ENCODE assay signal across 10 cellular contexts in genomic region chrX:101430457-101431078, GRCh38. TPM values are rescaled to one million over a fixed set of nuclear protein-coding genes. Genes with fewer than 3 reads are reported as not detected.
DNase-seq lines count a peak whose midpoint lies in the region; ATAC-seq lines count a peak whose summit lies in the region.
"Had no signal": no experiment of that assay in that cellular context is flagged by ENCODE, and none has a peak within 500 bp of the region (broad histone marks: within the 10 kb centered on the region; RNA-seq: fewer than 3 reads in every experiment).

No MANE protein-coding gene starts in this region.

- intact Hi-C loops in right cardiac atrium (cut with DNase I), result no loop called here

- H3K27ac ChIP-seq in right cardiac atrium (ENCODE audit: low read length), result no peak overlapping the region

- no peak overlapping the region for H3K4me3 ChIP-seq in right cardiac atrium (ENCODE audit: low read length)

- DNase-seq in H4 (ENCODE audit: low spot score) (peak; percentile 30), foreskin melanocyte (peak; percentile 59), right cardiac atrium (no peak), NCI-H2227 (lab: John Stamatoyannopoulos, UW; ENCODE audit: unreplicated experiment) (no peak), NCI-H774 (lab: John Stamatoyannopoulos, UW) (no peak), NCI-H1930 (lab: John Stamatoyannopoulos, UW) (no peak)
- DNase-seq: NCI-H526 had no signal

- ATAC-seq in GM18520 (IDR thresholded peaks at IDR 0.05; ENCODE audit: unreplicated experiment) (peak; percentile 96), HG03575 (IDR thresholded peaks at IDR 0.05; ENCODE audit: extremely low read depth, insufficient number of reproducible peaks, low FRiP score, unreplicated experiment) (peak; percentile 89), right cardiac atrium (no peak)

- H3K27me3 ChIP-seq in right cardiac atrium (ENCODE audit: control insufficient read depth, insufficient read depth), result no peaks in the 10 kb centered on the region

- H3K9me3 ChIP-seq in right cardiac atrium (ENCODE audit: control insufficient read depth, low read length), result no peaks in the 10 kb centered on the region

- H3K4me1 ChIP-seq in right cardiac atrium (ENCODE audit: control insufficient read depth, insufficient read depth, low read length), result no peaks in the 10 kb centered on the region

- 100% methylated on average over 2 of the region's 2 CpGs for WGBS in right cardiac atrium

RNA-seq across cellular contexts. Expression of gene HNRNPH2, which starts 22.5 kb away (rescaled TPM):
- 64.1 and 82.3 TPM in 2 replicates for total RNA-seq in H4 (2014; rRNA removed; shearing (Covaris generic))
- 10 to 100 TPM; 54.6 to 69.4 (median 58.8) TPM for total RNA-seq in right cardiac atrium
- 53.3 TPM for polyA plus RNA-seq in right cardiac atrium

RNA-seq across cellular contexts. Expression of gene GLA, which starts 22.8 kb away (rescaled TPM):
- total RNA-seq in H4 (2014; rRNA removed; shearing (Covaris generic)), result 192 and 209 TPM in 2 replicates
- 10 to 100 TPM; 10.4 to 20.5 (median 17.9) TPM for total RNA-seq in right cardiac atrium
- polyA plus RNA-seq in right cardiac atrium, result 20.7 TPM

RNA-seq across cellular contexts. Expression of gene RPL36A, which starts 39.8 kb away (rescaled TPM):
- total RNA-seq in H4 (2014; rRNA removed; shearing (Covaris generic)), result 1,862 and 2,508 TPM in 2 replicates
- total RNA-seq in right cardiac atrium, result 100 to 1,000 TPM in 2 of 4 donors, 10 to 100 TPM in 2; 71.2 to 109 (median 99.8) TPM
- 1,005 TPM for polyA plus RNA-seq in right cardiac atrium

RNA-seq across cellular contexts. Expression of gene BTK, which starts 44.6 kb away (rescaled TPM):
- total RNA-seq in H4 (2014; rRNA removed; shearing (Covaris generic)), result not detected in 2 replicates
- total RNA-seq in right cardiac atrium, result 1 to 10 TPM; 1.6 to 3.6 (median 3.3) TPM
- polyA plus RNA-seq in right cardiac atrium, result 0.88 TPM
- total RNA-seq: glomerular endothelial cell had no signal

RNA-seq across cellular contexts. Expression of gene ARMCX4, which starts 54.7 kb away (rescaled TPM):
- 0.37 and 1.9 TPM in 2 replicates for total RNA-seq in H4 (2014; rRNA removed; shearing (Covaris generic))
- total RNA-seq in right cardiac atrium, result 10 to 100 TPM in 1 of 4 donors, 1 to 10 TPM in 3; 8.4 to 10.3 (median 8.7) TPM
- polyA plus RNA-seq in right cardiac atrium, result 14.1 TPM

Comparison
In these comparisons a context has a peak if more than half of its experiments do, and no peak if none do; other contexts are left out.
1. ATAC-seq: peak in GM18520 (single experiment) and HG03575 (single experiment); none in right cardiac atrium (0 of 2).
2. DNase-seq: peak in H4 (single experiment) and foreskin melanocyte (single experiment); none in right cardiac atrium (0 of 3), NCI-H2227 (single experiment), NCI-H774 (single experiment) and NCI-H1930 (0 of 2).
3. RNA of gene RPL36A, which starts 39.8 kb away (total RNA-seq): 1,862 to 2,508 TPM in H4; 71.2 to 109 TPM in right cardiac atrium; every median in the first group is over 10 times any median in the second.